ENCODE assay signal across 8 cellular contexts in genomic region chr1:28505406-28506187, GRCh38. TPM values are rescaled to one million over a fixed set of nuclear protein-coding genes. Genes with fewer than 3 reads are reported as not detected.
A peak's percentile ranks its signal among the peaks of the same experiment; 100 is the strongest.
DNase-seq lines count a peak whose midpoint lies in the region; ATAC-seq and TF ChIP-seq lines count a peak whose summit lies in the region.

Gene RCC1 (plus strand): TSS chr1:28506043. CDS start chr1:28529867, 23,824 bp downstream.

- no peaks in the 10 kb centered on the region for H3K9me3 ChIP-seq in cardiac muscle cell (ENCODE audit: low read depth)
- H3K9me3 ChIP-seq in trophoblast cell (ENCODE audit: insufficient read depth, low read depth, low read length) = no peaks in the 10 kb centered on the region
- no peaks in the 10 kb centered on the region for H3K9me3 ChIP-seq in transverse colon

- peak; percentile 82 for ATAC-seq in HG02759 (IDR thresholded peaks at IDR 0.05; ENCODE audit: unreplicated experiment)
- peak; percentile 76 for ATAC-seq in activated naive CD8-positive, alpha-beta T cell treated with anti-CD3 and anti-CD28 coated beads, Interleukin-2, amount 50 U/mL, for 24 hours

- H3K79me1 ChIP-seq in trophoblast cell (ENCODE audit: low read length) = peaks cover 28% of the 10 kb centered on the region

- peaks cover 19% of the 10 kb centered on the region for H3K79me2 ChIP-seq in trophoblast cell (ENCODE audit: control insufficient read depth, insufficient read depth, low read length, poor library complexity)

- DNase-seq in GM12864 (ENCODE audit: low read depth) (peak; percentile 98), NCI-H1417 treated with DMSO at 0.1 percent for 48 hours (lab: John Stamatoyannopoulos, UW) (peak; percentile 88), SW480 (ENCODE audit: low spot score) (peak; percentile 97), cardiac muscle cell (ENCODE audit: low read depth in 1 of 2, low spot score in 1 of 2) (peak; percentile 99), trophoblast cell (peak; percentile 100), transverse colon (peak; percentile 98)
- peak; percentile 92 for DNase-seq in activated naive CD8-positive, alpha-beta T cell treated with anti-CD3 and anti-CD28 coated beads, Interleukin-2, amount 50 U/mL, for 24 hours

- H3K18ac ChIP-seq in trophoblast cell (ENCODE audit: low read length) = peak within 1 kb of the TSS; percentile 99

- peak within 1 kb of the TSS; percentile 97 for H3K27ac ChIP-seq in cardiac muscle cell
- peak within 1 kb of the TSS; percentile 92 for H3K27ac ChIP-seq in trophoblast cell (ENCODE audit: low read depth, low read length)
- H3K27ac ChIP-seq in transverse colon = peak within 1 kb of the TSS; percentile 88 to 94 (median 90)

- peak within 1 kb of the TSS; percentile 93 for H4K12ac ChIP-seq in trophoblast cell (ENCODE audit: low read depth, low read length)

- H3K4me3 ChIP-seq in GM12864 (ENCODE audit: low read depth, low read length) (peak within 1 kb of the TSS; percentile 93), cardiac muscle cell (peak within 1 kb of the TSS; percentile 79), trophoblast cell (ENCODE audit: low read depth, low read length) (peak within 1 kb of the TSS; percentile 93), transverse colon (peak within 1 kb of the TSS; percentile 55 to 78 (median 65))

- peak within 1 kb of the TSS; percentile 97 for H2BK5ac ChIP-seq in trophoblast cell (ENCODE audit: low read depth, low read length, poor library complexity)

- H4K8ac ChIP-seq in trophoblast cell (ENCODE audit: low read depth, low read length) = peak within 1 kb of the TSS; percentile 96

- intact Hi-C loops in transverse colon (cut with DNase I; ENCODE audit: low total_unique reads) = no loop called here

- peaks cover 56% of the 10 kb centered on the region for H3K4me1 Mint-ChIP-seq in activated naive CD8-positive, alpha-beta T cell treated with anti-CD3 and anti-CD28 coated beads, Interleukin-2, amount 50 U/mL, for 24 hours

- H2AFZ ChIP-seq in trophoblast cell (ENCODE audit: insufficient read depth, low read length, poor library complexity) = peak within 1 kb of the TSS; percentile 94

- H3K4me2 ChIP-seq in trophoblast cell (ENCODE audit: low read length) = peak within 1 kb of the TSS; percentile 84

- peak within 1 kb of the TSS; percentile 100 for H3K27ac Mint-ChIP-seq in activated naive CD8-positive, alpha-beta T cell treated with anti-CD3 and anti-CD28 coated beads, Interleukin-2, amount 50 U/mL, for 24 hours

- peaks cover 2% of the 10 kb centered on the region for H3K9me3 Mint-ChIP-seq in activated naive CD8-positive, alpha-beta T cell treated with anti-CD3 and anti-CD28 coated beads, Interleukin-2, amount 50 U/mL, for 24 hours

- peaks cover 13% of the 10 kb centered on the region for H3K36me3 ChIP-seq in cardiac muscle cell
- H3K36me3 ChIP-seq in trophoblast cell (ENCODE audit: control insufficient read depth in 1 of 2, insufficient read depth in 2 of 2, low read length in 2 of 2) = peaks cover 30 to 33% of the 10 kb centered on the region in 2 experiments
- peaks cover 0 to 24% (median 12%) of the 10 kb centered on the region in 4 donors for H3K36me3 ChIP-seq in transverse colon

- H4K91ac ChIP-seq in trophoblast cell (ENCODE audit: low read depth, low read length) = peak within 1 kb of the TSS; percentile 95

- no peak for TF ChIP-seq CTCF in GM12864 (IDR thresholded peaks at IDR 0.05; ENCODE audit: low read depth, low read length, missing control alignments)
- TF ChIP-seq CTCF in cardiac muscle cell (IDR thresholded peaks at IDR 0.05; ENCODE audit: low read depth, low read length) = no peak
- TF ChIP-seq CTCF in transverse colon (IDR thresholded peaks at IDR 0.05) = no peak

- H2BK12ac ChIP-seq in trophoblast cell (ENCODE audit: low read length) = no peak within 1 kb of the TSS

- peak within 1 kb of the TSS; percentile 99 for H3K4ac ChIP-seq in trophoblast cell (ENCODE audit: low read depth, low read length)

- H3K4me3 Mint-ChIP-seq in activated naive CD8-positive, alpha-beta T cell treated with anti-CD3 and anti-CD28 coated beads, Interleukin-2, amount 50 U/mL, for 24 hours = peak within 1 kb of the TSS; percentile 99

- in situ Hi-C loops in transverse colon (cut with MboI; ENCODE audit: low pct_ligation_motif_present in 1 of 4, low pct_unique_long_range_greater_than_20kb in 1 of 4, low sequenced_read_pairs in 3 of 4) = loop anchor here in 3 of 4 donors (25.0 kb wide), 3 partner anchors 107 to 382 kb away; partner anchors contain the start of genes ATP5IF1 (in 1 of the 3) and DNAJC8 (in 1 of the 3)

- H2BK120ac ChIP-seq in trophoblast cell (ENCODE audit: insufficient read depth, low read length, poor library complexity) = peak within 1 kb of the TSS; percentile 98

- no peaks in the 10 kb centered on the region for H3K27me3 ChIP-seq in cardiac muscle cell
- H3K27me3 ChIP-seq in trophoblast cell (ENCODE audit: insufficient read depth, low read length) = no peaks in the 10 kb centered on the region
- no peaks in the 10 kb centered on the region for H3K27me3 ChIP-seq in transverse colon

- TF ChIP-seq EP300 in transverse colon (IDR thresholded peaks at IDR 0.05; ENCODE audit: low read depth) = no peak

- H3K9ac ChIP-seq in trophoblast cell (ENCODE audit: low read length) = peak within 1 kb of the TSS; percentile 95

- peak; percentile 98 for TF ChIP-seq POLR2A in transverse colon (IDR thresholded peaks at IDR 0.05)

- WGBS in trophoblast cell (ENCODE audit: extremely low coverage, insufficient coverage, insufficient read length) = no CpG with 5 or more reads among the region's 41 CpGs
- WGBS in transverse colon (ENCODE audit: low coverage in 1 of 2), 2 donors = 2 to 4% methylated on average over 19 to 41 of the region's 41 CpGs

- peaks cover 4% of the 10 kb centered on the region for H3K4me1 ChIP-seq in cardiac muscle cell (ENCODE audit: low read depth)
- H3K4me1 ChIP-seq in trophoblast cell (ENCODE audit: control insufficient read depth in 1 of 2, insufficient read depth in 2 of 2, low read length in 2 of 2) = peaks cover 0 to 6% of the 10 kb centered on the region in 2 experiments
- peaks cover 22 to 58% (median 37%) of the 10 kb centered on the region in 4 donors for H3K4me1 ChIP-seq in transverse colon

- peaks cover 52% of the 10 kb centered on the region for H3K36me3 Mint-ChIP-seq in activated naive CD8-positive, alpha-beta T cell treated with anti-CD3 and anti-CD28 coated beads, Interleukin-2, amount 50 U/mL, for 24 hours (ENCODE audit: low read depth)

- no peak within 1 kb of the TSS for H3K23ac ChIP-seq in trophoblast cell (ENCODE audit: low read length)

- peak within 1 kb of the TSS; percentile 98 for H3K14ac ChIP-seq in trophoblast cell (ENCODE audit: low read length)

- peak within 1 kb of the TSS; percentile 94 for H2AK5ac ChIP-seq in trophoblast cell (ENCODE audit: low read length)

- peaks cover 16% of the 10 kb centered on the region for H3K27me3 Mint-ChIP-seq in activated naive CD8-positive, alpha-beta T cell treated with anti-CD3 and anti-CD28 coated beads, Interleukin-2, amount 50 U/mL, for 24 hours

RNA-seq across cellular contexts. Expression of gene RCC1, which starts in this region (rescaled TPM):
- total RNA-seq in cardiac muscle cell (22.0 and 24.7 TPM in 2 replicates), transverse colon (10 to 100 TPM; 13.0 to 87.9 (median 36.3) TPM)
- polyA plus RNA-seq in cardiac muscle cell = 14.6 and 24.6 TPM in 2 replicates
- polyA plus RNA-seq in trophoblast cell (2013) = 90.8 and 94.1 TPM in 2 replicates

Comparison
In these comparisons a context has a peak if more than half of its experiments do, and no peak if none do; other contexts are left out.
1. Peak in every context shown above with its lines: DNase-seq, ATAC-seq, H3K4me3 ChIP-seq and H3K27ac ChIP-seq.